In the genomic region with DNA sequence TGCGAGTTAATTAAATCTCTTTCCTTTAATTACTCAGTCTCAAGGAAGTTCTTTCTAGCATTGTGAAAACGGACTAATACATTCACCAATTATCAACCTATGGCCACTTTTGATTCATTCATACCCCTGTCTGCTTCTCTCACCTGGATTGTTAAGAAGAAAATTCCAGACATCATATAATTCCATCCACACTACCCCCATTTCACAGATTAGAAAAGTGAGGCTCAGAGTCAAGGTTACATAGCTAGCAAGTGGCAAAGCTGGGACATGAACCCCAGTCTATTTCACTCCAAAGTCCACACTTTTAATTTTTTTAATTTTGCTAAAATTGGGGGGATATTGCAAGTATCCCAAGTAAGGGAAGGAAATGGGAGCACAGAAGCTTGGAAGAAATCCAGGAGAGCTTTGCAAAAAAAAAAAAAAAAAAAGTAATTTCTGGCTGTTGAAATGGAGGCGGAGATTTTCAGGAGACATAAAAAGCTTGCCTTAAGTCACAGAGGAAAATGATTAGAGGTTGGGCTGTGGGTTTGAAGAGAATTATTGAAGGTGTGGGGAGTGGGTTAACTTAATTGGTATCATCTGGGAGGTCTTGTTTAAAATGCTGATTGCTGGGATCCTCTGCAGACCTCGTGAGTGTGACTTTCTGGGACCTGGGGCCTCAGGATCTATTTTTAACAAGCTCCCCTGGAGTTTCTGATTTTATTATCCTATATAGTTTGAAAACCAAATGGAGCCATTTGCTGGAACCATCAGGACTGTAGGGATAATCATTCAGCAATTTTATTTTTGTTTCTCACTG, we compare ENCODE assay signal across 21 cellular contexts.
"Had no signal": no experiment of that assay in that cellular context is flagged by ENCODE, and none has a peak within 500 bp of the region (broad histone marks: within the 10 kb centered on the region; RNA-seq: fewer than 3 reads in every experiment).

No MANE protein-coding gene starts in this region.

- H3K9ac ChIP-seq: KMS-11 had no signal

- DNase-seq: IMR-90, Kasumi-1, MM.1S, NCI-H1092 treated with DMSO at 0.1 percent for 48 hours, NCI-H1436, NCI-H187 treated with DMSO at 0.1 percent for 48 hours, NCI-H2029 treated with DMSO at 0.1 percent for 48 hours, NCI-H2171 treated with DMSO at 0.1 percent for 48 hours, NCI-H226, NCI-H446, NCI-H510A, NCI-H524 treated with DMSO at 0.1 percent for 48 hours, NCI-H69, NCI-H774, SHP77, T-helper 1 cell had no signal

- H3K4me2 ChIP-seq: KMS-11 had no signal

- ATAC-seq: Panc1, PC-3, SK-N-SH treated with all-trans-retinoic acid at 6 μM for 48 hours had no signal

- H3K27ac ChIP-seq: KMS-11, RWPE1 had no signal
